11 cellular contexts compared by ENCODE assay signal in the genomic region with DNA sequence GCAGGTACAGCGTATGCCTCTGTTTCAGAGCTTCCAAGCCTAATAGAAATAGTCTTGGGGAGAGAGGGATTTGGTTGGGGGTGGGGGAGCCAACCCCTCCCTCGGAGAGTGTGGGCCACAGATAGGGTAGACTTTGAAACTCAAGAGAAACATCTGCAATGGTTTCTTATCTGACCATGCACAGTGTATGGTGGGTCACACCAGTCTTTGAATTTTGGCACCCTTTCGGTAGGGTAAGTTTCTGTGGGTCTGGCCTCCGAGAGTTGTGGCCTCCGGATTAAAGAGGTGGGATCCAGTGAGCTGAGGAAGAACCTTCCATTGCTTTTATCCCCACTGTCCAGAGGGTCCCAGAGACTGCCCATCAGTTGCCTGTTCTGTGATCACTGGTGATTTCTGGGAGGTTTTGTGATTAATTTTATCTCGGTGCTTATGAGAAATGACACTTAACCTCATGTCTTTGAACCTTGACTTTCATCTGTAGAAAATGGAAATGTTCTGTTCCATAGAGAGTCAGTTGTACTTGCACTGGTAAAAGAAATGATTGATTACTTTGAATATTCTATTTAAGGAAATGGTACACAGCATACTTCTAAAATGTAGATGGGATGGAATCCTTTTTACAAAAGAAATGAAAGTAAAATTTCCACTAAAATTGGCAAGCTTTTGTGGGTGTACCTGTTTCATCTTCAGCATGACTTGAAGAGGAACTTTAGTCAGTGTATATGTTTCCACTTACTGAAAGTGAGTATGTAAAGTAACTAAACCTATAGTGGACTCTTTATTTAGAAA.
DNase-seq lines count a peak whose midpoint lies in the region; ATAC-seq and TF ChIP-seq lines count a peak whose summit lies in the region.
"Had no signal": no experiment of that assay in that cellular context is flagged by ENCODE, and none has a peak within 500 bp of the region (broad histone marks: within the 10 kb centered on the region; RNA-seq: fewer than 3 reads in every experiment).

No MANE protein-coding gene starts in this region.

- peak overlapping the region; percentile 48 for H3K4me2 ChIP-seq in OCI-LY1 (ENCODE audit: low read length)

- POLR2A ChIA-PET in GM10248 (lab: Yijun Ruan, JAX): no interaction called here

- no peaks in the 10 kb centered on the region for H3K27me3 Mint-ChIP-seq in natural killer cell treated with Interleukin-12 subunit alpha and Interleukin-12 subunit beta and Interleukin-15 and Interleukin-18, amount 100 ng/mL, for 72 hours

- peak overlapping the region; percentile 72 for H3K27ac ChIP-seq in OCI-LY1 (ENCODE audit: low read depth, low read length, poor library complexity, severe bottlenecking)

- intact Hi-C loops in sciatic nerve (cut with DNase I): no loop called here
- intact Hi-C loops in Right ventricle myocardium inferior (cut with DNase I): no loop called here

- peak overlapping the region; percentile 66 for H3K4me3 Mint-ChIP-seq in natural killer cell treated with Interleukin-12 subunit alpha and Interleukin-12 subunit beta and Interleukin-15 and Interleukin-18, amount 100 ng/mL, for 72 hours
- H3K4me3 Mint-ChIP-seq: neural crest cell had no signal

- H3K9me3 Mint-ChIP-seq in natural killer cell treated with Interleukin-12 subunit alpha and Interleukin-12 subunit beta and Interleukin-15 and Interleukin-18, amount 100 ng/mL, for 72 hours: no peaks in the 10 kb centered on the region
- H3K9me3 Mint-ChIP-seq: neural crest cell had no signal

- TF ChIP-seq CTCF in OCI-LY1 (IDR thresholded peaks at IDR 0.05; ENCODE audit: low read length) (no peak), GM10248 (IDR thresholded peaks at IDR 0.05; ENCODE audit: control extremely low read depth, extremely low read depth, low read depth, missing control alignments) (no peak)

- no peaks in the 10 kb centered on the region for H3F3A ChIP-seq in OCI-LY1 (ENCODE audit: insufficient read depth, low read length)

- peak overlapping the region; percentile 2 for H3K4me3 ChIP-seq in OCI-LY1 (ENCODE audit: low read depth, low read length, poor library complexity, severe bottlenecking)

- peaks cover 98% of the 10 kb centered on the region for H3K79me2 ChIP-seq in OCI-LY1 (ENCODE audit: insufficient read depth, low read length)

- no peak for DNase-seq in natural killer cell treated with Interleukin-12 subunit alpha and Interleukin-12 subunit beta and Interleukin-15 and Interleukin-18, amount 100 ng/mL, for 72 hours (ENCODE audit: low spot score)
- DNase-seq in sciatic nerve (ENCODE audit: low spot score) (no peak), NCI-H1105 treated with DMSO at 0.1 percent for 48 hours (lab: John Stamatoyannopoulos, UW) (no peak), Right ventricle myocardium inferior (ENCODE audit: missing footprints) (no peak), GM10248 (ENCODE audit: extremely low spot score) (no peak)
- DNase-seq: NCI-H510A had no signal

- peak overlapping the region; percentile 76 to 92 for H3K27ac Mint-ChIP-seq in natural killer cell treated with Interleukin-12 subunit alpha and Interleukin-12 subunit beta and Interleukin-15 and Interleukin-18, amount 100 ng/mL, for 72 hours

- no peak overlapping the region for H2AFZ ChIP-seq in OCI-LY1 (ENCODE audit: low read length)

- H3K36me3 Mint-ChIP-seq in natural killer cell treated with Interleukin-12 subunit alpha and Interleukin-12 subunit beta and Interleukin-15 and Interleukin-18, amount 100 ng/mL, for 72 hours: no peaks in the 10 kb centered on the region

- H3K4me1 Mint-ChIP-seq in natural killer cell treated with Interleukin-12 subunit alpha and Interleukin-12 subunit beta and Interleukin-15 and Interleukin-18, amount 100 ng/mL, for 72 hours (ENCODE audit: low read depth in 2 of 2): peaks cover 78 to 80% of the 10 kb centered on the region in 2 donors

- ATAC-seq in GM18907 (IDR thresholded peaks at IDR 0.05; ENCODE audit: unreplicated experiment) (peak; percentile 51), HG02642 (IDR thresholded peaks at IDR 0.05; ENCODE audit: poor library complexity, unreplicated experiment) (peak; percentile 46), sciatic nerve (no peak), Right ventricle myocardium inferior (no peak)
- peak; percentile 21 to 22 for ATAC-seq in natural killer cell treated with Interleukin-12 subunit alpha and Interleukin-12 subunit beta and Interleukin-15 and Interleukin-18, amount 100 ng/mL, for 72 hours
- ATAC-seq: esophagus mucosa had no signal

- H4K20me1 ChIP-seq in OCI-LY1 (ENCODE audit: insufficient read depth, low read length): no peaks in the 10 kb centered on the region; the same call in 1 of the 2 replicates

- no peaks in the 10 kb centered on the region for H3K9me2 ChIP-seq in OCI-LY1 (ENCODE audit: low read depth, low read length)

- peaks cover 85% of the 10 kb centered on the region for H3K4me1 ChIP-seq in OCI-LY1 (ENCODE audit: insufficient read depth, low read length, severe bottlenecking)

- H3K9ac ChIP-seq in OCI-LY1 (ENCODE audit: low read length): peak overlapping the region; percentile 6; the same call in 1 of the 2 replicates

- H3K9me3 ChIP-seq in OCI-LY1 (ENCODE audit: low read length): no peaks in the 10 kb centered on the region

- H3K27me3 ChIP-seq in OCI-LY1 (ENCODE audit: insufficient read depth, low read length): no peaks in the 10 kb centered on the region

- CTCF ChIA-PET in GM10248 (lab: Yijun Ruan, JAX): interaction anchor here (1.2 to 3.6 kb wide), 3 partner anchors 23 to 96 kb away, joined by 3 to 12 read pairs (median 7); partner anchors contain the start of gene TMEM131L

- peaks cover 88% of the 10 kb centered on the region for H3K36me3 ChIP-seq in OCI-LY1 (ENCODE audit: insufficient read depth, low read length)

Comparison
In these comparisons a context has a peak if more than half of its experiments do, and no peak if none do; other contexts are left out.
1. ATAC-seq: peak in GM18907 (single experiment), HG02642 (single experiment) and natural killer cell treated with Interleukin-12 subunit alpha and Interleukin-12 subunit beta and Interleukin-15 and Interleukin-18, amount 100 ng/mL, for 72 hours (2 of 2); none in sciatic nerve (single experiment) and Right ventricle myocardium inferior (single experiment).